Comparison of ENCODE assay signal across 1 cellular context in genomic region chr15:68818671-68819450, GRCh38.
TF ChIP-seq lines count a peak whose summit lies in the region.

No MANE protein-coding gene starts in this region.

TF ChIP-seq in HEK293, 187 proteins besides CTCF, POLR2A, EP300 and RAD21 (continued from another document):
- TF ChIP-seq, protein P1, sequence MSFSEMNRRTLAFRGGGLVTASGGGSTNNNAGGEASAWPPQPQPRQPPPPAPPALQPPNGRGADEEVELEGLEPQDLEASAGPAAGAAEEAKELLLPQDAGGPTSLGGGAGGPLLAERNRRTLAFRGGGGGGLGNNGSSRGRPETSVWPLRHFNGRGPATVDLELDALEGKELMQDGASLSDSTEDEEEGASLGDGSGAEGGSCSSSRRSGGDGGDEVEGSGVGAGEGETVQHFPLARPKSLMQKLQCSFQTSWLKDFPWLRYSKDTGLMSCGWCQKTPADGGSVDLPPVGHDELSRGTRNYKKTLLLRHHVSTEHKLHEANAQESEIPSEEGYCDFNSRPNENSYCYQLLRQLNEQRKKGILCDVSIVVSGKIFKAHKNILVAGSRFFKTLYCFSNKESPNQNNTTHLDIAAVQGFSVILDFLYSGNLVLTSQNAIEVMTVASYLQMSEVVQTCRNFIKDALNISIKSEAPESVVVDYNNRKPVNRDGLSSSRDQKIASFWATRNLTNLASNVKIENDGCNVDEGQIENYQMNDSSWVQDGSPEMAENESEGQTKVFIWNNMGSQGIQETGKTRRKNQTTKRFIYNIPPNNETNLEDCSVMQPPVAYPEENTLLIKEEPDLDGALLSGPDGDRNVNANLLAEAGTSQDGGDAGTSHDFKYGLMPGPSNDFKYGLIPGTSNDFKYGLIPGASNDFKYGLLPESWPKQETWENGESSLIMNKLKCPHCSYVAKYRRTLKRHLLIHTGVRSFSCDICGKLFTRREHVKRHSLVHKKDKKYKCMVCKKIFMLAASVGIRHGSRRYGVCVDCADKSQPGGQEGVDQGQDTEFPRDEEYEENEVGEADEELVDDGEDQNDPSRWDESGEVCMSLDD (tag by site-specific recombination; IDR thresholded peaks at IDR 0.05) = peak; percentile 86
- TF ChIP-seq SCRT2 (tag by site-specific recombination; IDR thresholded peaks at IDR 0.05) (no peak), GLI4 (tag by site-specific recombination; IDR thresholded peaks at IDR 0.05) (0 out of 2 replicates have a peak, but pooled peaks have one; percentile 83), KLF16 (tag by site-specific recombination; IDR thresholded peaks at IDR 0.05) (no peak)
TF ChIP-seq in HEK293: peak in this region for 27.
